Comparison of ENCODE assay signal across 34 cellular contexts in genomic region chr22:39984750-39985149, GRCh38. TPM values are rescaled to one million over a fixed set of nuclear protein-coding genes. Genes with fewer than 3 reads are reported as not detected.
"Had no signal": no experiment of that assay in that cellular context is flagged by ENCODE, and none has a peak within 500 bp of the region (broad histone marks: within the 10 kb centered on the region; RNA-seq: fewer than 3 reads in every experiment).

No MANE protein-coding gene starts in this region.

- H3K36me3 Mint-ChIP-seq: activated naive CD8-positive, alpha-beta T cell treated with anti-CD3 and anti-CD28 coated beads for 36 hours; mesothelial cell of epicardium; stimulated activated memory B cell treated with anti-CD40 and anti-IgM and Interleukin-4, amounts not matched to agents 10 μg/mL and 1 μg/mL and 100 μg/mL, for 72 hours had no signal

- H3K4me1 ChIP-seq: adrenal gland, body of pancreas, gastrocnemius medialis, sigmoid colon, tibial artery had no signal

- ATAC-seq: body of pancreas; effector memory CD8-positive, alpha-beta T cell; gastrocnemius medialis; naive thymus-derived CD4-positive, alpha-beta T cell; stimulated activated memory B cell treated with anti-CD40 and anti-IgM and Interleukin-4, amounts not matched to agents 10 μg/mL and 1 μg/mL and 100 μg/mL, for 72 hours had no signal

- H3K9me3 Mint-ChIP-seq: activated naive CD4-positive, alpha-beta T cell treated with anti-CD3 and anti-CD28 coated beads for 36 hours; activated naive CD8-positive, alpha-beta T cell treated with anti-CD3 and anti-CD28 coated beads for 36 hours; activated T-helper 1 cell treated with anti-CD3 and anti-CD28 coated beads, Interleukin-12 subunit alpha, Interleukin-12 subunit beta, Interleukin-2, Interleukin-4 antibody, amounts not matched to agents 30 ng/mL and 10 ng/mL and 1 ng/mL, durations not matched to agents 14 hours and 24 hours and 36 hours; effector memory CD8-positive, alpha-beta T cell; mesothelial cell of epicardium; stimulated activated memory B cell treated with anti-CD40 and anti-IgM and Interleukin-4, amounts not matched to agents 10 μg/mL and 1 μg/mL and 100 μg/mL, for 72 hours; stimulated activated naive CD8-positive, alpha-beta T cell treated with anti-CD3 and anti-CD28 coated beads, Interleukin-15, amount 100 ng/mL, for 72 hours had no signal

- H3K4me1 Mint-ChIP-seq: mesothelial cell of epicardium; stimulated activated memory B cell treated with anti-CD40 and anti-IgM and Interleukin-4, amounts not matched to agents 10 μg/mL and 1 μg/mL and 100 μg/mL, for 72 hours had no signal

- H3K4me3 ChIP-seq: adrenal gland, body of pancreas, cardiac muscle cell, gastrocnemius medialis, ovary, sigmoid colon, tibial artery had no signal

- DNase-seq: activated CD4-positive, alpha-beta T cell treated with anti-CD3 and anti-CD28 coated beads for 4 hours; activated CD4-positive, alpha-beta T cell treated with anti-CD3 and anti-CD28 coated beads, Interleukin-2, amount 50 U/mL, for 4 hours; activated CD8-positive, alpha-beta memory T cell treated with anti-CD3 and anti-CD28 coated beads, Interleukin-2, amount 50 U/mL, for 4 hours; activated effector memory CD4-positive, alpha-beta T cell treated with anti-CD3 and anti-CD28 coated beads, Interleukin-2, amount 50 U/mL, for 16 hours; activated naive CD4-positive, alpha-beta T cell treated with anti-CD3 and anti-CD28 coated beads for 36 hours; activated naive CD8-positive, alpha-beta T cell treated with anti-CD3 and anti-CD28 coated beads for 36 hours; activated T-cell treated with anti-CD3 and anti-CD28 coated beads, Interleukin-2, amount 50 U/mL, for 1 hour; adrenal gland; aorta; body of pancreas; cortex of kidney; effector memory CD8-positive, alpha-beta T cell; gastrocnemius medialis; glutamatergic neuron; islet precursor cell; left colon; naive thymus-derived CD4-positive, alpha-beta T cell; ovary; sigmoid colon; small intestine; stimulated activated CD4-positive, alpha-beta T cell treated with anti-CD3 and anti-CD28 coated beads, Interleukin-4, amount 100 ng/mL, for 4 hours; stimulated activated CD8-positive, alpha-beta memory T cell treated with anti-CD3 and anti-CD28 coated beads, Interleukin-4, amount 100 ng/mL, for 48 hours; stimulated activated naive CD8-positive, alpha-beta T cell treated with anti-CD3 and anti-CD28 coated beads, Interleukin-15, amount 100 ng/mL, for 72 hours; substantia nigra; tibial artery had no signal

- H3K27ac Mint-ChIP-seq: activated naive CD4-positive, alpha-beta T cell treated with anti-CD3 and anti-CD28 coated beads for 36 hours; activated T-helper 1 cell treated with anti-CD3 and anti-CD28 coated beads, Interleukin-12 subunit alpha, Interleukin-12 subunit beta, Interleukin-2, Interleukin-4 antibody, amounts not matched to agents 30 ng/mL and 10 ng/mL and 1 ng/mL, durations not matched to agents 14 hours and 24 hours and 36 hours; effector memory CD8-positive, alpha-beta T cell; mesothelial cell of epicardium; progenitor cell of endocrine pancreas; stimulated activated memory B cell treated with anti-CD40 and anti-IgM and Interleukin-4, amounts not matched to agents 10 μg/mL and 1 μg/mL and 100 μg/mL, for 72 hours had no signal

- H3K9me3 ChIP-seq: adrenal gland, body of pancreas, gastrocnemius medialis, ovary, sigmoid colon, tibial artery had no signal

- H3K27me3 ChIP-seq: body of pancreas, cardiac muscle cell, ovary had no signal

- H3K27me3 Mint-ChIP-seq: activated naive CD8-positive, alpha-beta T cell treated with anti-CD3 and anti-CD28 coated beads for 36 hours; stimulated activated naive CD8-positive, alpha-beta T cell treated with anti-CD3 and anti-CD28 coated beads, Interleukin-15, amount 100 ng/mL, for 72 hours had no signal

- H3K27ac ChIP-seq: adrenal gland, body of pancreas, cardiac muscle cell, gastrocnemius medialis, ovary, sigmoid colon, tibial artery, VCaP had no signal

- H3K4me3 Mint-ChIP-seq: activated naive CD4-positive, alpha-beta T cell treated with anti-CD3 and anti-CD28 coated beads for 36 hours; activated naive CD8-positive, alpha-beta T cell treated with anti-CD3 and anti-CD28 coated beads for 36 hours; activated T-helper 1 cell treated with anti-CD3 and anti-CD28 coated beads, Interleukin-12 subunit alpha, Interleukin-12 subunit beta, Interleukin-2, Interleukin-4 antibody, amounts not matched to agents 30 ng/mL and 10 ng/mL and 1 ng/mL, durations not matched to agents 14 hours and 24 hours and 36 hours; effector memory CD8-positive, alpha-beta T cell; mesothelial cell of epicardium; stimulated activated memory B cell treated with anti-CD40 and anti-IgM and Interleukin-4, amounts not matched to agents 10 μg/mL and 1 μg/mL and 100 μg/mL, for 72 hours had no signal

- H3K36me3 ChIP-seq: adrenal gland, cardiac muscle cell, gastrocnemius medialis, ovary, sigmoid colon, tibial artery had no signal

RNA-seq across cellular contexts. Expression of gene TMA7B, which starts 24.6 kb away (rescaled TPM):
- total RNA-seq: adrenal gland, body of pancreas, cardiac muscle cell, cerebellum, gastrocnemius medialis, left colon, mammary epithelial cell, mesothelial cell of epicardium, ovary, progenitor cell of endocrine pancreas, renal cortical epithelial cell, sigmoid colon had no signal
